1 cellular context compared by ENCODE assay signal in genomic region chr4:3257125-3257690, GRCh38.
TF ChIP-seq lines count a peak whose summit lies in the region.

No MANE protein-coding gene starts in this region.

TF ChIP-seq in SK-N-SH treated with all-trans-retinoic acid at 6 μM for 48 hours, 23 proteins besides CTCF, POLR2A, EP300 and RAD21 (continued from another document):
- TF ChIP-seq POU6F1 (CRISPR knock-in tag; IDR thresholded peaks at IDR 0.05; ENCODE audit: borderline replicate concordance, low read depth): no peak
- TF ChIP-seq TSHZ2 (CRISPR knock-in tag; IDR thresholded peaks at IDR 0.05): no peak
- no peak for TF ChIP-seq TCF4 (CRISPR knock-in tag; IDR thresholded peaks at IDR 0.05; ENCODE audit: borderline replicate concordance)
- no peak for TF ChIP-seq CSDC2 (CRISPR knock-in tag; IDR thresholded peaks at IDR 0.05)
- TF ChIP-seq TOX (CRISPR knock-in tag; IDR thresholded peaks at IDR 0.05; ENCODE audit: borderline replicate concordance): no peak
- no peak for TF ChIP-seq GLIS3 (CRISPR knock-in tag; IDR thresholded peaks at IDR 0.05)
- TF ChIP-seq RARB (CRISPR knock-in tag; IDR thresholded peaks at IDR 0.05): no peak
- TF ChIP-seq ZFP3 (CRISPR knock-in tag; IDR thresholded peaks at IDR 0.05): no peak
- TF ChIP-seq ZNF565 (CRISPR knock-in tag; conservative IDR thresholded peaks at IDR 0.05; ENCODE audit: low read depth): no peak
- no peak for TF ChIP-seq OSR1 (CRISPR knock-in tag; IDR thresholded peaks at IDR 0.05)
